In the genomic region with DNA sequence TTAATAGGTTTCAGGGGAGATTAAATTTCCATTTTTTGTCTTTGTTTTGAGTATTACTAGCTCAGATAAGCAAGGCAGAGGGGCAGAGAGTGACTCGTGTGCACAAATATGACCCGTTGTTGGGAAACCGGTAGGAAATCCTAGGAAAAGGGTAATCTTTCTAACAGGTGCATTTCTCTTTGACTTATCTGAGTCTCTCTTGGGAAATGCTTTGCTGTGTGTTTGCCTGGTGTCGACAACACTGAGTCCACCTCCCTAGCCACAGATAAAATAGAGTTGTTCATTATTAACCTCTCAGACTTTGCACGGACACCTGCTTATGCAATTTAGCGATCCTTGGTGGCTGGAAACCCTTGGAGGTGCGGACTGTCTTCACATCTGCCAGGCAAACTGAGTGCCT, we compare ENCODE assay signal across 1 cellular context.
TF ChIP-seq lines count a peak whose summit lies in the region.

No MANE protein-coding gene starts in this region.

TF ChIP-seq in HepG2, 621 proteins besides CTCF, POLR2A, EP300 and RAD21 (continued from another document):
- TF ChIP-seq, protein P1, sequence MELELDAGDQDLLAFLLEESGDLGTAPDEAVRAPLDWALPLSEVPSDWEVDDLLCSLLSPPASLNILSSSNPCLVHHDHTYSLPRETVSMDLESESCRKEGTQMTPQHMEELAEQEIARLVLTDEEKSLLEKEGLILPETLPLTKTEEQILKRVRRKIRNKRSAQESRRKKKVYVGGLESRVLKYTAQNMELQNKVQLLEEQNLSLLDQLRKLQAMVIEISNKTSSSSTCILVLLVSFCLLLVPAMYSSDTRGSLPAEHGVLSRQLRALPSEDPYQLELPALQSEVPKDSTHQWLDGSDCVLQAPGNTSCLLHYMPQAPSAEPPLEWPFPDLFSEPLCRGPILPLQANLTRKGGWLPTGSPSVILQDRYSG (CRISPR knock-in tag; IDR thresholded peaks at IDR 0.05) = no peak
- peak; percentile 54; the same call in 1 of the 2 replicates for TF ChIP-seq SNAI1 (CRISPR knock-in tag; IDR thresholded peaks at IDR 0.05; ENCODE audit: borderline replicate concordance)
- no peak for TF ChIP-seq ZFX (CRISPR knock-in tag; IDR thresholded peaks at IDR 0.05; ENCODE audit: low read depth)
- peak; percentile 28; the same call in 1 of the 2 replicates for TF ChIP-seq NCOR1 (IDR thresholded peaks at IDR 0.05; ENCODE audit: borderline replicate concordance, low read length)
- TF ChIP-seq HOXA3 (CRISPR knock-in tag; IDR thresholded peaks at IDR 0.05) = peak; percentile 47; the same call in 1 of the 2 replicates
- 0 out of 2 replicates have a peak, but pooled peaks have one; percentile 47 for TF ChIP-seq POGZ (CRISPR knock-in tag; IDR thresholded peaks at IDR 0.05)
- TF ChIP-seq ZC3H4 (CRISPR knock-in tag; IDR thresholded peaks at IDR 0.05; ENCODE audit: borderline replicate concordance) = no peak
- 0 out of 2 replicates have a peak, but pooled peaks have one; percentile 22 for TF ChIP-seq ZNF543 (CRISPR knock-in tag; IDR thresholded peaks at IDR 0.05)
- no peak for TF ChIP-seq ATF7 (IDR thresholded peaks at IDR 0.05)
- TF ChIP-seq ATF7 (CRISPR knock-in tag; IDR thresholded peaks at IDR 0.05) = no peak
- TF ChIP-seq CBX5 (CRISPR knock-in tag; IDR thresholded peaks at IDR 0.05; ENCODE audit: borderline replicate concordance) = peak; percentile 47; the same call in 1 of the 2 replicates
- TF ChIP-seq, protein P2, sequence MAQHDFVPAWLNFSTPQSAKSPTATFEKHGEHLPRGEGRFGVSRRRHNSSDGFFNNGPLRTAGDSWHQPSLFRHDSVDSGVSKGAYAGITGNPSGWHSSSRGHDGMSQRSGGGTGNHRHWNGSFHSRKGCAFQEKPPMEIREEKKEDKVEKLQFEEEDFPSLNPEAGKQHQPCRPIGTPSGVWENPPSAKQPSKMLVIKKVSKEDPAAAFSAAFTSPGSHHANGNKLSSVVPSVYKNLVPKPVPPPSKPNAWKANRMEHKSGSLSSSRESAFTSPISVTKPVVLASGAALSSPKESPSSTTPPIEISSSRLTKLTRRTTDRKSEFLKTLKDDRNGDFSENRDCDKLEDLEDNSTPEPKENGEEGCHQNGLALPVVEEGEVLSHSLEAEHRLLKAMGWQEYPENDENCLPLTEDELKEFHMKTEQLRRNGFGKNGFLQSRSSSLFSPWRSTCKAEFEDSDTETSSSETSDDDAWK (CRISPR knock-in tag; IDR thresholded peaks at IDR 0.05) = no peak
- no peak for TF ChIP-seq HIVEP1 (CRISPR knock-in tag; IDR thresholded peaks at IDR 0.05)
- TF ChIP-seq FOXA3 (CRISPR knock-in tag; IDR thresholded peaks at IDR 0.05) = peak; percentile 39; the same call in 1 of the 2 replicates
- TF ChIP-seq TBX2 (CRISPR knock-in tag; IDR thresholded peaks at IDR 0.05; ENCODE audit: borderline replicate concordance) = peak; percentile 54; the same call in 1 of the 2 replicates
- TF ChIP-seq GABPB1 (CRISPR knock-in tag; IDR thresholded peaks at IDR 0.05) = no peak
- TF ChIP-seq, protein P3, sequence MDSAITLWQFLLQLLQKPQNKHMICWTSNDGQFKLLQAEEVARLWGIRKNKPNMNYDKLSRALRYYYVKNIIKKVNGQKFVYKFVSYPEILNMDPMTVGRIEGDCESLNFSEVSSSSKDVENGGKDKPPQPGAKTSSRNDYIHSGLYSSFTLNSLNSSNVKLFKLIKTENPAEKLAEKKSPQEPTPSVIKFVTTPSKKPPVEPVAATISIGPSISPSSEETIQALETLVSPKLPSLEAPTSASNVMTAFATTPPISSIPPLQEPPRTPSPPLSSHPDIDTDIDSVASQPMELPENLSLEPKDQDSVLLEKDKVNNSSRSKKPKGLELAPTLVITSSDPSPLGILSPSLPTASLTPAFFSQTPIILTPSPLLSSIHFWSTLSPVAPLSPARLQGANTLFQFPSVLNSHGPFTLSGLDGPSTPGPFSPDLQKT (CRISPR knock-in tag; IDR thresholded peaks at IDR 0.05; ENCODE audit: borderline replicate concordance) = no peak
- TF ChIP-seq BCL6 (CRISPR knock-in tag; IDR thresholded peaks at IDR 0.05) = peak; percentile 75
- TF ChIP-seq RXRB (CRISPR knock-in tag; IDR thresholded peaks at IDR 0.05; ENCODE audit: borderline replicate concordance) = 0 out of 2 replicates have a peak, but pooled peaks have one; percentile 36
- no peak for TF ChIP-seq ZNF766 (CRISPR knock-in tag; IDR thresholded peaks at IDR 0.05; ENCODE audit: borderline replicate concordance)
- TF ChIP-seq, protein P4, sequence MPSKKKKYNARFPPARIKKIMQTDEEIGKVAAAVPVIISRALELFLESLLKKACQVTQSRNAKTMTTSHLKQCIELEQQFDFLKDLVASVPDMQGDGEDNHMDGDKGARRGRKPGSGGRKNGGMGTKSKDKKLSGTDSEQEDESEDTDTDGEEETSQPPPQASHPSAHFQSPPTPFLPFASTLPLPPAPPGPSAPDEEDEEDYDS (CRISPR knock-in tag; IDR thresholded peaks at IDR 0.05) = peak; percentile 11; the same call in 1 of the 2 replicates
- TF ChIP-seq, protein P5, sequence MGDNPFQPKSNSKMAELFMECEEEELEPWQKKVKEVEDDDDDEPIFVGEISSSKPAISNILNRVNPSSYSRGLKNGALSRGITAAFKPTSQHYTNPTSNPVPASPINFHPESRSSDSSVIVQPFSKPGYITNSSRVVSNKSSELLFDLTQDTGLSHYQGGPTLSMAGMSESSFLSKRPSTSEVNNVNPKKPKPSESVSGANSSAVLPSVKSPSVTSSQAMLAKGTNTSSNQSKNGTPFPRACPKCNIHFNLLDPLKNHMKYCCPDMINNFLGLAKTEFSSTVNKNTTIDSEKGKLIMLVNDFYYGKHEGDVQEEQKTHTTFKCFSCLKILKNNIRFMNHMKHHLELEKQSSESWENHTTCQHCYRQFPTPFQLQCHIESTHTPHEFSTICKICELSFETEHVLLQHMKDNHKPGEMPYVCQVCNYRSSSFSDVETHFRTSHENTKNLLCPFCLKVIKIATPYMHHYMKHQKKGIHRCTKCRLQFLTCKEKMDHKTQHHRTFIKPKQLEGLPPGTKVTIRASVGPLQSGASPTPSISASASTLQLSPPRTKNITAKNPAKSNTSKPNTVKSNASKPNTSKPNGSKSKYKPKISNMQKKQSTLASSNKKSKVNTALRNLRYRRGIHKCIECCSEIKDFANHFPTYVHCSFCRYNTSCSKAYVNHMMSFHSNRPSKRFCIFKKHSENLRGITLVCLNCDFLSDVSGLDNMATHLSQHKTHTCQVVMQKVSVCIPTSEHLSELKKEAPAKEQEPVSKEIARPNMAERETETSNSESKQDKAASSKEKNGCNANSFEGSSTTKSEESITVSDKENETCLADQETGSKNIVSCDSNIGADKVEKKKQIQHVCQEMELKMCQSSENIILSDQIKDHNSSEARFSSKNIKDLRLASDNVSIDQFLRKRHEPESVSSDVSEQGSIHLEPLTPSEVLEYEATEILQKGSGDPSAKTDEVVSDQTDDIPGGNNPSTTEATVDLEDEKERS (CRISPR knock-in tag; IDR thresholded peaks at IDR 0.05) = 0 out of 2 replicates have a peak, but pooled peaks have one; percentile 33
- peak; percentile 42; the same call in 1 of the 2 replicates for TF ChIP-seq SAP130 (CRISPR knock-in tag; IDR thresholded peaks at IDR 0.05; ENCODE audit: low read depth)
- peak; percentile 35 for TF ChIP-seq RARA (CRISPR knock-in tag; IDR thresholded peaks at IDR 0.05)
- TF ChIP-seq ZNF570 (CRISPR knock-in tag; IDR thresholded peaks at IDR 0.05; ENCODE audit: borderline replicate concordance) = no peak
